Comparison of ENCODE assay signal across 12 cellular contexts in genomic region chr4:111930658-111931057, GRCh38.
DNase-seq lines count a peak whose midpoint lies in the region; ATAC-seq lines count a peak whose summit lies in the region.
"Had no signal": no experiment of that assay in that cellular context is flagged by ENCODE, and none has a peak within 500 bp of the region (broad histone marks: within the 10 kb centered on the region; RNA-seq: fewer than 3 reads in every experiment).

No MANE protein-coding gene starts in this region.

- no peak overlapping the region for H3K27ac Mint-ChIP-seq in memory B cell
- no peak overlapping the region for H3K27ac Mint-ChIP-seq in stimulated activated effector memory CD8-positive, alpha-beta T cell treated with anti-CD3 and anti-CD28 coated beads, Interleukin-12 subunit alpha, Interleukin-12 subunit beta, amount 100 ng/mL, for 72 hours
- H3K27ac Mint-ChIP-seq: effector memory CD8-positive, alpha-beta T cell had no signal

- H3K36me3 Mint-ChIP-seq in memory B cell = no peaks in the 10 kb centered on the region
- no peaks in the 10 kb centered on the region for H3K36me3 Mint-ChIP-seq in stimulated activated effector memory CD8-positive, alpha-beta T cell treated with anti-CD3 and anti-CD28 coated beads, Interleukin-12 subunit alpha, Interleukin-12 subunit beta, amount 100 ng/mL, for 72 hours

- DNase-seq in DMS53 (lab: John Stamatoyannopoulos, UW) (peak; percentile 16), DMS53 treated with DMSO at 0.1 percent for 48 hours (lab: John Stamatoyannopoulos, UW; ENCODE audit: unreplicated experiment) (no peak), memory B cell (ENCODE audit: low spot score in 2 of 2) (peak in 1 of 2 donors; percentile 11), cardiac septum (ENCODE audit: low spot score) (no peak), NCI-H2171 treated with DMSO at 0.1 percent for 48 hours (lab: John Stamatoyannopoulos, UW) (no peak)
- no peak for DNase-seq in stimulated activated effector memory CD8-positive, alpha-beta T cell treated with anti-CD3 and anti-CD28 coated beads, Interleukin-12 subunit alpha, Interleukin-12 subunit beta, amount 100 ng/mL, for 72 hours (ENCODE audit: low spot score in 2 of 2)
- DNase-seq: effector memory CD8-positive, alpha-beta T cell; NCI-H748 treated with DMSO at 0.1 percent for 48 hours; stimulated activated CD4-positive, alpha-beta T cell treated with anti-CD3 and anti-CD28 coated beads, Interleukin-2, amount 100 ng/mL, for 48 hours; upper lobe of left lung had no signal

- H3K4me3 Mint-ChIP-seq in memory B cell = no peak overlapping the region
- no peak overlapping the region for H3K4me3 Mint-ChIP-seq in stimulated activated effector memory CD8-positive, alpha-beta T cell treated with anti-CD3 and anti-CD28 coated beads, Interleukin-12 subunit alpha, Interleukin-12 subunit beta, amount 100 ng/mL, for 72 hours
- H3K4me3 Mint-ChIP-seq: effector memory CD8-positive, alpha-beta T cell had no signal

- intact Hi-C loops in cardiac septum (cut with DNase I) = no loop called here

- ATAC-seq in HG02588 (IDR thresholded peaks at IDR 0.05; ENCODE audit: unreplicated experiment) = peak; percentile 98
- ATAC-seq in HG03442 (IDR thresholded peaks at IDR 0.05; ENCODE audit: unreplicated experiment) = peak; percentile 98
- ATAC-seq in memory B cell (ENCODE audit: low read depth) = peak; percentile 99
- ATAC-seq in stimulated activated effector memory CD8-positive, alpha-beta T cell treated with anti-CD3 and anti-CD28 coated beads, Interleukin-12 subunit alpha, Interleukin-12 subunit beta, amount 100 ng/mL, for 72 hours = no peak
- ATAC-seq: effector memory CD8-positive, alpha-beta T cell had no signal

- no peaks in the 10 kb centered on the region for H3K27me3 Mint-ChIP-seq in memory B cell
- H3K27me3 Mint-ChIP-seq: effector memory CD8-positive, alpha-beta T cell had no signal

- H3K4me1 Mint-ChIP-seq in memory B cell = peaks cover 13% of the 10 kb centered on the region
- no peaks in the 10 kb centered on the region for H3K4me1 Mint-ChIP-seq in stimulated activated effector memory CD8-positive, alpha-beta T cell treated with anti-CD3 and anti-CD28 coated beads, Interleukin-12 subunit alpha, Interleukin-12 subunit beta, amount 100 ng/mL, for 72 hours

- no peaks in the 10 kb centered on the region for H3K9me3 Mint-ChIP-seq in memory B cell
- H3K9me3 Mint-ChIP-seq in stimulated activated effector memory CD8-positive, alpha-beta T cell treated with anti-CD3 and anti-CD28 coated beads, Interleukin-12 subunit alpha, Interleukin-12 subunit beta, amount 100 ng/mL, for 72 hours = no peaks in the 10 kb centered on the region
- H3K9me3 Mint-ChIP-seq: effector memory CD8-positive, alpha-beta T cell had no signal
